Comparison of ENCODE assay signal across 11 cellular contexts in genomic region chr4:190110033-190110432, GRCh38. TPM values are rescaled to one million over a fixed set of nuclear protein-coding genes. Genes with fewer than 3 reads are reported as not detected.
DNase-seq lines count a peak whose midpoint lies in the region; FAIRE-seq and TF ChIP-seq lines count a peak whose summit lies in the region.
"Not testable (repeated sequence)": the region's sequence is repeated elsewhere in the genome, so short reads cannot be mapped to it uniquely, and the experiment has no call there.
"Had no signal": no experiment of that assay in that cellular context is flagged by ENCODE, and none has a peak within 500 bp of the region (broad histone marks: within the 10 kb centered on the region; RNA-seq: fewer than 3 reads in every experiment).

No MANE protein-coding gene starts in this region.

- H3K27ac ChIP-seq in Karpas-422 (ENCODE audit: low read length); iPS-20b (ENCODE audit: low read length); prostate gland: not testable (repeated sequence)
- peak overlapping the region; percentile 4 for H3K27ac ChIP-seq in VCaP

- not testable (repeated sequence) for H3K4me1 ChIP-seq in Karpas-422 (ENCODE audit: low read length); iPS-20b (ENCODE audit: insufficient read depth, low read length); prostate gland (replicated peaks)

- not testable (repeated sequence) for TF ChIP-seq CTCF in VCaP (conservative IDR thresholded peaks at IDR 0.05); prostate gland (IDR thresholded peaks at IDR 0.05)

- H3K4me2 ChIP-seq in Karpas-422 (ENCODE audit: low read depth, low read length, poor library complexity, severe bottlenecking) = not testable (repeated sequence)

- not testable (repeated sequence) for H3K36me3 ChIP-seq in Karpas-422 (ENCODE audit: insufficient read depth, low read length); iPS-20b (ENCODE audit: insufficient read depth, low read depth, low read length); prostate gland

- DNase-seq in HCEC 1CT = peak; percentile 0
- peak; percentile 33 for DNase-seq in Karpas-422
- DNase-seq in RCC 7860 (ENCODE audit: low spot score) = peak; percentile 3
- peak; percentile 3 for DNase-seq in prostate gland (ENCODE audit: low spot score)

- intact Hi-C loops in prostate gland (cut with DNase I) = not testable (repeated sequence)

- not testable (repeated sequence) for H3K9me2 ChIP-seq in Karpas-422 (replicated peaks; ENCODE audit: insufficient read depth, low read length)

- not testable (repeated sequence) for H4K20me1 ChIP-seq in Karpas-422 (ENCODE audit: insufficient read depth, low read depth, low read length)

- H2AFZ ChIP-seq in Karpas-422 (ENCODE audit: low read length) = not testable (repeated sequence)

- H3K9me3 ChIP-seq in Karpas-422 (ENCODE audit: low read length); prostate gland: not testable (repeated sequence)
- peaks cover 73% of the 10 kb centered on the region for H3K9me3 ChIP-seq in iPS-20b (ENCODE audit: insufficient read depth, low read depth, low read length)

- H3K79me2 ChIP-seq in Karpas-422 (ENCODE audit: low read length) = not testable (repeated sequence)

- TF ChIP-seq POLR2A in prostate gland (IDR thresholded peaks at IDR 0.05) = not testable (repeated sequence)

- H3K27me3 ChIP-seq in Karpas-422 (ENCODE audit: low read length); iPS-20b (ENCODE audit: insufficient read depth, low read length); prostate gland (replicated peaks; ENCODE audit: insufficient read depth): not testable (repeated sequence)

- not testable (repeated sequence) for H3K9ac ChIP-seq in Karpas-422 (ENCODE audit: low read length); iPS-20b (ENCODE audit: low read depth, low read length)

- FAIRE-seq in RCC 7860 (lab: Jason Lieb, UNC) = not testable (repeated sequence)

- not testable (repeated sequence) for H3K4me3 ChIP-seq in Karpas-422 (ENCODE audit: low read length); prostate gland
- H3K4me3 ChIP-seq in iPS-20b (ENCODE audit: low read length) = peak overlapping the region; percentile 1; the same call in 1 of the 2 replicates

RNA-seq across cellular contexts. Expression of gene DBET, which starts 45.7 kb away (rescaled TPM):
- total RNA-seq in Karpas-422 (2014; rRNA removed; shearing (Covaris generic); ENCODE audit: low replicate concordance) = not detected in 2 replicates
- total RNA-seq in prostate gland = under 1 TPM in 1 of 2 donors, not detected in 1; 0.05 TPM
- total RNA-seq: A673; Caco-2; CD8-positive, alpha-beta T cell; H1; IMR-90 had no signal
